32 cellular contexts compared by ENCODE assay signal in genomic region chr1:39835935-39836594, GRCh38. TPM values are rescaled to one million over a fixed set of nuclear protein-coding genes. Genes with fewer than 3 reads are reported as not detected.
"Had no signal": no experiment of that assay in that cellular context is flagged by ENCODE, and none has a peak within 500 bp of the region (broad histone marks: within the 10 kb centered on the region; RNA-seq: fewer than 3 reads in every experiment).

No MANE protein-coding gene starts in this region.

- H3K36me3 Mint-ChIP-seq: natural killer cell had no signal

- H3K4me1 Mint-ChIP-seq: activated CD4-positive, alpha-beta T cell treated with anti-CD3 and anti-CD28 coated beads, Interleukin-2, amount 10 ng/mL, durations not matched to agents 7 days and 5 days; activated naive CD8-positive, alpha-beta T cell treated with anti-CD3 and anti-CD28 coated beads, Interleukin-2, amount 50 U/mL, for 24 hours; activated T-helper 17 cell treated with anti-CD3 and anti-CD28 coated beads, Interleukin-2, amount 50 U/mL, for 72 hours; natural killer cell had no signal

- H3K4me2 ChIP-seq: neural progenitor cell had no signal

- H3K27me3 ChIP-seq: breast epithelium, esophagus squamous epithelium, heart right ventricle, left lung, neural progenitor cell, right atrium auricular region, suprapubic skin, upper lobe of right lung had no signal

- H3K4me3 ChIP-seq: breast epithelium, esophagus squamous epithelium, heart right ventricle, left lung, lower lobe of right lung, neural progenitor cell, right atrium auricular region, suprapubic skin, tibial artery, upper lobe of right lung had no signal

- H3K4me1 ChIP-seq: breast epithelium, left lung, lower lobe of right lung, right atrium auricular region, tibial artery, upper lobe of right lung had no signal

- H3K27ac ChIP-seq: breast epithelium, heart right ventricle, left lung, lower lobe of right lung, neural progenitor cell, right atrium auricular region, suprapubic skin, tibial artery, upper lobe of right lung had no signal

- H3K4me3 Mint-ChIP-seq: activated CD4-positive, alpha-beta T cell treated with anti-CD3 and anti-CD28 coated beads, Interleukin-2, amount 10 ng/mL, durations not matched to agents 7 days and 5 days; activated CD8-positive, alpha-beta T cell treated with anti-CD3 and anti-CD28 coated beads for 36 hours; activated naive CD4-positive, alpha-beta T cell treated with anti-CD3 and anti-CD28 coated beads, Interleukin-2, amount 50 U/mL, for 24 hours; activated naive CD8-positive, alpha-beta T cell treated with anti-CD3 and anti-CD28 coated beads, Interleukin-2, amount 50 U/mL, for 24 hours; activated T-cell treated with anti-CD3 and anti-CD28 coated beads, Interleukin-2, amount 50 U/mL, for 4 hours; activated T-helper 17 cell treated with anti-CD3 and anti-CD28 coated beads, Interleukin-2, amount 50 U/mL, for 72 hours; dendritic cell treated with granulocyte-macrophage colony-stimulating factor and Interleukin-4, amounts not matched to agents 40 ng/mL and 50 ng/mL, for 4 days; endodermal cell; natural killer cell; neural progenitor cell; stimulated activated naive B cell treated with anti-CD40 and anti-IgM and Interleukin-4, amounts not matched to agents 10 μg/mL and 1 μg/mL and 100 μg/mL, for 72 hours had no signal

- DNase-seq: activated CD4-positive, alpha-beta T cell treated with anti-CD3 and anti-CD28 coated beads for 1 hour; activated CD4-positive, alpha-beta T cell treated with anti-CD3 and anti-CD28 coated beads, Interleukin-2, amount 10 ng/mL, durations not matched to agents 7 days and 5 days; activated CD8-positive, alpha-beta T cell treated with anti-CD3 and anti-CD28 coated beads for 36 hours; activated gamma-delta T cell treated with Interleukin-2 at 50 U/mL for 16 hours; activated naive CD8-positive, alpha-beta T cell treated with anti-CD3 and anti-CD28 coated beads, Interleukin-2, amount 50 U/mL, for 24 hours; activated T-cell treated with anti-CD3 and anti-CD28 coated beads, Interleukin-2, amount 50 U/mL, for 4 hours; amygdala; central memory CD4-positive, alpha-beta T cell; endodermal cell; esophagus squamous epithelium; foreskin melanocyte; heart right ventricle; kidney glomerular epithelial cell; left lung; lower lobe of right lung; mesenchymal stem cell; natural killer cell; occipital lobe; stimulated activated CD4-positive, alpha-beta T cell treated with anti-CD3 and anti-CD28 coated beads, Interleukin-15, amount 100 ng/mL, for 24 hours; stimulated activated CD4-positive, alpha-beta T cell treated with anti-CD3 and anti-CD28 coated beads, Interleukin-2, amount 100 ng/mL, for 24 hours; stimulated activated naive B cell treated with anti-CD40 and anti-IgM and Interleukin-4, amounts not matched to agents 10 μg/mL and 1 μg/mL and 100 μg/mL, for 72 hours; T-helper 9 cell; tibial artery; upper lobe of right lung had no signal

- ATAC-seq: activated CD8-positive, alpha-beta T cell treated with anti-CD3 and anti-CD28 coated beads for 36 hours; activated naive CD8-positive, alpha-beta T cell treated with anti-CD3 and anti-CD28 coated beads, Interleukin-2, amount 50 U/mL, for 24 hours; activated T-cell treated with anti-CD3 and anti-CD28 coated beads, Interleukin-2, amount 50 U/mL, for 4 hours; activated T-helper 17 cell treated with anti-CD3 and anti-CD28 coated beads, Interleukin-2, amount 50 U/mL, for 72 hours; heart right ventricle; left lung; lower lobe of right lung; natural killer cell; stimulated activated naive B cell treated with anti-CD40 and anti-IgM and Interleukin-4, amounts not matched to agents 10 μg/mL and 1 μg/mL and 100 μg/mL, for 72 hours; upper lobe of right lung had no signal

- H3K36me3 ChIP-seq: breast epithelium had no signal

- H3K9me3 Mint-ChIP-seq: activated CD4-positive, alpha-beta T cell treated with anti-CD3 and anti-CD28 coated beads, Interleukin-2, amount 10 ng/mL, durations not matched to agents 7 days and 5 days; activated CD8-positive, alpha-beta T cell treated with anti-CD3 and anti-CD28 coated beads for 36 hours; activated naive CD4-positive, alpha-beta T cell treated with anti-CD3 and anti-CD28 coated beads, Interleukin-2, amount 50 U/mL, for 24 hours; activated naive CD8-positive, alpha-beta T cell treated with anti-CD3 and anti-CD28 coated beads, Interleukin-2, amount 50 U/mL, for 24 hours; activated T-cell treated with anti-CD3 and anti-CD28 coated beads, Interleukin-2, amount 50 U/mL, for 4 hours; activated T-helper 17 cell treated with anti-CD3 and anti-CD28 coated beads, Interleukin-2, amount 50 U/mL, for 72 hours; dendritic cell treated with granulocyte-macrophage colony-stimulating factor and Interleukin-4, amounts not matched to agents 40 ng/mL and 50 ng/mL, for 4 days; endodermal cell; natural killer cell; neural progenitor cell; stimulated activated naive B cell treated with anti-CD40 and anti-IgM and Interleukin-4, amounts not matched to agents 10 μg/mL and 1 μg/mL and 100 μg/mL, for 72 hours had no signal

- H3K27me3 Mint-ChIP-seq: activated CD4-positive, alpha-beta T cell treated with anti-CD3 and anti-CD28 coated beads, Interleukin-2, amount 10 ng/mL, durations not matched to agents 7 days and 5 days; activated CD8-positive, alpha-beta T cell treated with anti-CD3 and anti-CD28 coated beads for 36 hours; activated naive CD4-positive, alpha-beta T cell treated with anti-CD3 and anti-CD28 coated beads, Interleukin-2, amount 50 U/mL, for 24 hours; activated naive CD8-positive, alpha-beta T cell treated with anti-CD3 and anti-CD28 coated beads, Interleukin-2, amount 50 U/mL, for 24 hours; activated T-helper 17 cell treated with anti-CD3 and anti-CD28 coated beads, Interleukin-2, amount 50 U/mL, for 72 hours; dendritic cell treated with granulocyte-macrophage colony-stimulating factor and Interleukin-4, amounts not matched to agents 40 ng/mL and 50 ng/mL, for 4 days; stimulated activated naive B cell treated with anti-CD40 and anti-IgM and Interleukin-4, amounts not matched to agents 10 μg/mL and 1 μg/mL and 100 μg/mL, for 72 hours had no signal

- H3K9ac ChIP-seq: neural progenitor cell had no signal

- H3K27ac Mint-ChIP-seq: activated CD4-positive, alpha-beta T cell treated with anti-CD3 and anti-CD28 coated beads, Interleukin-2, amount 10 ng/mL, durations not matched to agents 7 days and 5 days; activated CD8-positive, alpha-beta T cell treated with anti-CD3 and anti-CD28 coated beads for 36 hours; activated naive CD4-positive, alpha-beta T cell treated with anti-CD3 and anti-CD28 coated beads, Interleukin-2, amount 50 U/mL, for 24 hours; activated naive CD8-positive, alpha-beta T cell treated with anti-CD3 and anti-CD28 coated beads, Interleukin-2, amount 50 U/mL, for 24 hours; activated T-helper 17 cell treated with anti-CD3 and anti-CD28 coated beads, Interleukin-2, amount 50 U/mL, for 72 hours; endodermal cell; natural killer cell; neural progenitor cell had no signal

- H2AFZ ChIP-seq: neural progenitor cell had no signal

- H3K9me3 ChIP-seq: breast epithelium, esophagus squamous epithelium, heart right ventricle, left lung, lower lobe of right lung, right atrium auricular region, suprapubic skin, tibial artery, upper lobe of right lung had no signal

RNA-seq across cellular contexts. Expression of gene BMP8B, which starts 47.4 kb away (rescaled TPM):
- total RNA-seq: glomerular endothelial cell had no signal
